ENCODE assay signal across 8 cellular contexts in genomic region chr11:35237860-35238715, GRCh38.
DNase-seq lines count a peak whose midpoint lies in the region; ATAC-seq, FAIRE-seq and TF ChIP-seq lines count a peak whose summit lies in the region.

No MANE protein-coding gene starts in this region.

- H3K4me3 ChIP-seq in psoas muscle, result no peak overlapping the region

- H3K27me3 ChIP-seq in foreskin keratinocyte (no peaks in the 10 kb centered on the region), psoas muscle (ENCODE audit: insufficient read depth in 3 of 3, low read length in 2 of 3) (no peaks in the 10 kb centered on the region)

- WGBS in psoas muscle, 3 donors, result 52 to 60% (median 54%) methylated on average over 15 of the region's 15 CpGs

- H3K4me3 Mint-ChIP-seq in activated CD8-positive, alpha-beta T cell treated with anti-CD3 and anti-CD28 coated beads, Interleukin-2, amount 10 ng/mL, durations not matched to agents 7 days and 5 days, result no peak overlapping the region

- TF ChIP-seq CTCF in AG09319 (IDR thresholded peaks at IDR 0.05; ENCODE audit: low read depth, low read length) (peak; percentile 34), foreskin keratinocyte (conservative IDR thresholded peaks at IDR 0.05) (peak; percentile 75), psoas muscle (IDR thresholded peaks at IDR 0.05) (peak; percentile 86)

- DNase-seq in AG09319 (ENCODE audit: extremely low read depth, low read depth) (no peak), GM18507 (ENCODE audit: extremely low spot score, insufficient read length, low read depth) (peak; percentile 7), NCI-H460 (ENCODE audit: extremely low read depth, low read depth) (peak; percentile 49), foreskin keratinocyte (no peak), psoas muscle (no peak)
- DNase-seq in activated CD8-positive, alpha-beta T cell treated with anti-CD3 and anti-CD28 coated beads, Interleukin-2, amount 10 ng/mL, durations not matched to agents 7 days and 5 days, result peak; percentile 73

- H3K27ac ChIP-seq in foreskin keratinocyte (no peak overlapping the region), psoas muscle (no peak overlapping the region)

- POLR2A ChIA-PET in activated CD8-positive, alpha-beta T cell treated with anti-CD3 and anti-CD28 coated beads, Interleukin-2, amount 10 ng/mL, durations not matched to agents 7 days and 5 days (lab: Charles Lee), result interaction anchor here (1.4 kb wide), 1 partner anchor 71 kb away, joined by 4 read pairs; no protein-coding TSS in a partner anchor

- peaks cover 87% of the 10 kb centered on the region for H3K4me1 Mint-ChIP-seq in activated CD8-positive, alpha-beta T cell treated with anti-CD3 and anti-CD28 coated beads, Interleukin-2, amount 10 ng/mL, durations not matched to agents 7 days and 5 days (ENCODE audit: low read depth)

- no peak overlapping the region for H3K27ac Mint-ChIP-seq in activated CD8-positive, alpha-beta T cell treated with anti-CD3 and anti-CD28 coated beads, Interleukin-2, amount 10 ng/mL, durations not matched to agents 7 days and 5 days

- peaks cover 9% of the 10 kb centered on the region for H3K9me3 ChIP-seq in psoas muscle

- H3K4me1 ChIP-seq in foreskin keratinocyte, result peaks cover 6% of the 10 kb centered on the region
- H3K4me1 ChIP-seq in psoas muscle, result no peaks in the 10 kb centered on the region

- CTCF ChIA-PET in activated CD8-positive, alpha-beta T cell treated with anti-CD3 and anti-CD28 coated beads, Interleukin-2, amount 10 ng/mL, durations not matched to agents 7 days and 5 days (lab: Charles Lee), result interaction anchor here (0.6 to 3.3 kb wide), 43 partner anchors 8 to 315 kb away, joined by 3 to 25 read pairs (median 4); partner anchors contain the start of gene CD44

- peak; percentile 90 for FAIRE-seq in GM18507 (lab: Jason Lieb, UNC)

- no peaks in the 10 kb centered on the region for H3K36me3 ChIP-seq in psoas muscle (ENCODE audit: insufficient read depth in 1 of 2, low read depth in 1 of 2)

- peaks cover 25% of the 10 kb centered on the region for H3K36me3 Mint-ChIP-seq in activated CD8-positive, alpha-beta T cell treated with anti-CD3 and anti-CD28 coated beads, Interleukin-2, amount 10 ng/mL, durations not matched to agents 7 days and 5 days (ENCODE audit: low read depth)

- no peak for ATAC-seq in activated CD8-positive, alpha-beta T cell treated with anti-CD3 and anti-CD28 coated beads, Interleukin-2, amount 10 ng/mL, durations not matched to agents 7 days and 5 days
- ATAC-seq in foreskin keratinocyte (no peak), psoas muscle (peak in 3 of 4 donors; percentile 54 to 76 (median 66)), esophagus mucosa (no peak), GM19467 (IDR thresholded peaks at IDR 0.05; ENCODE audit: unreplicated experiment) (no peak)

- intact Hi-C loops in psoas muscle (cut with DNase I), result loop anchor here (2.0 to 5.0 kb wide), 3 partner anchors 241 to 311 kb away; no protein-coding TSS in a partner anchor

- peaks cover 14% of the 10 kb centered on the region for H3K9me3 Mint-ChIP-seq in activated CD8-positive, alpha-beta T cell treated with anti-CD3 and anti-CD28 coated beads, Interleukin-2, amount 10 ng/mL, durations not matched to agents 7 days and 5 days (ENCODE audit: insufficient read depth)

- peaks cover 2% of the 10 kb centered on the region for H3K27me3 Mint-ChIP-seq in activated CD8-positive, alpha-beta T cell treated with anti-CD3 and anti-CD28 coated beads, Interleukin-2, amount 10 ng/mL, durations not matched to agents 7 days and 5 days (ENCODE audit: low read depth)

Comparison
In these comparisons a context has a peak if more than half of its experiments do, and no peak if none do; other contexts are left out.
1. DNase-seq: peak in GM18507 (single experiment), NCI-H460 (single experiment) and activated CD8-positive, alpha-beta T cell treated with anti-CD3 and anti-CD28 coated beads, Interleukin-2, amount 10 ng/mL, durations not matched to agents 7 days and 5 days (single experiment); none in AG09319 (single experiment), foreskin keratinocyte (0 of 2) and psoas muscle (0 of 2).
2. CTCF ChIP-seq: peak in every context shown above with its lines; median percentile 86 in psoas muscle; 75 in foreskin keratinocyte; 34 in AG09319.
3. ATAC-seq: peak in psoas muscle (3 of 4); none in activated CD8-positive, alpha-beta T cell treated with anti-CD3 and anti-CD28 coated beads, Interleukin-2, amount 10 ng/mL, durations not matched to agents 7 days and 5 days (single experiment), foreskin keratinocyte (single experiment), esophagus mucosa (single experiment) and GM19467 (single experiment).